Comparison of ENCODE assay signal across 9 cellular contexts in genomic region chrX:50747471-50747900, GRCh38.
DNase-seq lines count a peak whose midpoint lies in the region; TF ChIP-seq lines count a peak whose summit lies in the region.
"Had no signal": no experiment of that assay in that cellular context is flagged by ENCODE, and none has a peak within 500 bp of the region (broad histone marks: within the 10 kb centered on the region; RNA-seq: fewer than 3 reads in every experiment).

No MANE protein-coding gene starts in this region.

- TF ChIP-seq CTCF in OCI-LY3 (IDR thresholded peaks at IDR 0.05; ENCODE audit: low read depth, low read length) (peak; percentile 69), fibroblast of pulmonary artery (IDR thresholded peaks at IDR 0.05; ENCODE audit: low read length, missing control alignments) (peak; percentile 68), spleen (IDR thresholded peaks at IDR 0.05 in 8 of 11, conservative IDR thresholded peaks at IDR 0.05 in 3 of 11) (peak in 6 of 11 experiments; percentile 26 to 45 (median 42))

- DNase-seq in activated CD4-positive, alpha-beta T cell treated with anti-CD3 and anti-CD28 coated beads, Interleukin-2, amount 10 ng/mL, durations not matched to agents 24 days and 14 days: peak; percentile 50
- DNase-seq in activated CD4-positive, alpha-beta T cell treated with anti-CD3 and anti-CD28 coated beads for 1 hour: no peak
- DNase-seq in fibroblast of pulmonary artery (ENCODE audit: low read depth) (no peak), spleen (no peak), cortex of kidney (lab: John Stamatoyannopoulos, UW) (no peak), T-helper 9 cell (no peak), putamen (ENCODE audit: low spot score) (no peak)

- H3K4me3 Mint-ChIP-seq in activated CD4-positive, alpha-beta T cell treated with anti-CD3 and anti-CD28 coated beads, Interleukin-2, amount 10 ng/mL, durations not matched to agents 24 days and 14 days: no peak overlapping the region

- H3K27ac Mint-ChIP-seq in activated CD4-positive, alpha-beta T cell treated with anti-CD3 and anti-CD28 coated beads, Interleukin-2, amount 10 ng/mL, durations not matched to agents 24 days and 14 days: no peak overlapping the region

- H3K4me1 Mint-ChIP-seq in activated CD4-positive, alpha-beta T cell treated with anti-CD3 and anti-CD28 coated beads, Interleukin-2, amount 10 ng/mL, durations not matched to agents 24 days and 14 days: no peaks in the 10 kb centered on the region

- H3K9me3 ChIP-seq in OCI-LY3 (ENCODE audit: insufficient read depth, low read length) (no peaks in the 10 kb centered on the region), spleen (no peaks in the 10 kb centered on the region)
- H3K9me3 ChIP-seq: neutrophil had no signal

- H3K27me3 Mint-ChIP-seq in activated CD4-positive, alpha-beta T cell treated with anti-CD3 and anti-CD28 coated beads, Interleukin-2, amount 10 ng/mL, durations not matched to agents 24 days and 14 days: peaks cover 3% of the 10 kb centered on the region

- no peaks in the 10 kb centered on the region for H3K36me3 ChIP-seq in OCI-LY3 (replicated peaks; ENCODE audit: low read depth, low read length)
- H3K36me3 ChIP-seq in spleen: no peaks in the 10 kb centered on the region
- H3K36me3 ChIP-seq: neutrophil had no signal

- no peak overlapping the region for H3K4me2 ChIP-seq in OCI-LY3 (ENCODE audit: low read length)

- H3K36me3 Mint-ChIP-seq in activated CD4-positive, alpha-beta T cell treated with anti-CD3 and anti-CD28 coated beads, Interleukin-2, amount 10 ng/mL, durations not matched to agents 24 days and 14 days (ENCODE audit: low read depth): no peaks in the 10 kb centered on the region

- H3K4me3 ChIP-seq in OCI-LY3 (ENCODE audit: low read length): no peak overlapping the region
- no peak overlapping the region for H3K4me3 ChIP-seq in fibroblast of pulmonary artery (replicated peaks; ENCODE audit: low read depth, low read length)
- H3K4me3 ChIP-seq in spleen: no peak overlapping the region

- no peaks in the 10 kb centered on the region for H3K9me3 Mint-ChIP-seq in activated CD4-positive, alpha-beta T cell treated with anti-CD3 and anti-CD28 coated beads, Interleukin-2, amount 10 ng/mL, durations not matched to agents 24 days and 14 days

- no peaks in the 10 kb centered on the region for H3K27me3 ChIP-seq in OCI-LY3 (ENCODE audit: low read depth, low read length)
- H3K27me3 ChIP-seq in spleen (replicated peaks in 1 of 7): peaks cover 0 to 7% (median 0%) of the 10 kb centered on the region in 7 donors
- H3K27me3 ChIP-seq: neutrophil had no signal

- intact Hi-C loops in activated CD4-positive, alpha-beta T cell treated with anti-CD3 and anti-CD28 coated beads, Interleukin-2, amount 10 ng/mL, durations not matched to agents 24 days and 14 days (cut with micrococcal nuclease): loop anchor here (5.0 kb wide), 1 partner anchor 155 kb away; no protein-coding TSS in a partner anchor
- intact Hi-C loops in spleen (cut with DNase I; ENCODE audit: low total_unique reads): loop anchor here (10.0 kb wide), 1 partner anchor 157 kb away; no protein-coding TSS in a partner anchor

- H3K4me1 ChIP-seq in OCI-LY3 (ENCODE audit: low read length) (no peaks in the 10 kb centered on the region), spleen (no peaks in the 10 kb centered on the region)

- H4K20me1 ChIP-seq in OCI-LY3 (ENCODE audit: insufficient read depth, low read length): no peaks in the 10 kb centered on the region

- TF ChIP-seq POLR2A in spleen (IDR thresholded peaks at IDR 0.05): no peak

- WGBS in spleen, 5 donors: 38 to 86% (median 76%) methylated on average over 1 of the region's 1 CpG

- H3K9ac ChIP-seq in OCI-LY3 (ENCODE audit: low read length): no peak overlapping the region

- H3K27ac ChIP-seq in OCI-LY3 (ENCODE audit: low read length) (no peak overlapping the region), spleen (no peak overlapping the region)
- H3K27ac ChIP-seq: neutrophil had no signal

- no peak overlapping the region for H2AFZ ChIP-seq in OCI-LY3 (ENCODE audit: low read depth, low read length)

- no peaks in the 10 kb centered on the region for H3K79me2 ChIP-seq in OCI-LY3 (ENCODE audit: low read length)
